ENCODE assay signal across 8 cellular contexts in genomic region chr11:57321996-57322880, GRCh38. TPM values are rescaled to one million over a fixed set of nuclear protein-coding genes. Genes with fewer than 3 reads are reported as not detected.
DNase-seq lines count a peak whose midpoint lies in the region; ATAC-seq and FAIRE-seq lines count a peak whose summit lies in the region.

No MANE protein-coding gene starts in this region.

- peak overlapping the region; percentile 77 for H3K27ac ChIP-seq in neuronal stem cell (replicated peaks; ENCODE audit: low read length)

- H3K4me1 Mint-ChIP-seq in IgD-negative memory B cell: peaks cover 15 to 24% (median 17%) of the 10 kb centered on the region in 3 donors
- peaks cover 47% of the 10 kb centered on the region for H3K4me1 Mint-ChIP-seq in activated T-helper 17 cell treated with anti-CD3 and anti-CD28 coated beads, Interleukin-2, amount 50 U/mL, for 72 hours

- H2BK120ac ChIP-seq in neuronal stem cell (ENCODE audit: low read depth, low read length): no peak overlapping the region

- H2AFZ ChIP-seq in neuronal stem cell (ENCODE audit: low read length): peak overlapping the region; percentile 25

- H3K9me3 Mint-ChIP-seq in IgD-negative memory B cell: no peaks in the 10 kb centered on the region
- no peaks in the 10 kb centered on the region for H3K9me3 Mint-ChIP-seq in activated T-helper 17 cell treated with anti-CD3 and anti-CD28 coated beads, Interleukin-2, amount 50 U/mL, for 72 hours

- H2AK5ac ChIP-seq in neuronal stem cell (ENCODE audit: low read depth, low read length): no peak overlapping the region

- no peak for FAIRE-seq in frontal cortex (lab: Jason Lieb, UNC)

- no peak overlapping the region for H3K14ac ChIP-seq in neuronal stem cell (ENCODE audit: low read length)

- peak; percentile 84 for DNase-seq in DMS 273 (lab: John Stamatoyannopoulos, UW; ENCODE audit: unreplicated experiment)
- DNase-seq in frontal cortex (ENCODE audit: low spot score in 2 of 2): peak; percentile 76 to 86
- peak; percentile 59 for DNase-seq in neuronal stem cell (ENCODE audit: low spot score)
- DNase-seq in GF-D8 (lab: John Stamatoyannopoulos, UW): no peak
- DNase-seq in NOMO-1 (lab: John Stamatoyannopoulos, UW; ENCODE audit: unreplicated experiment in 2 of 2): no peak

- H3K4me3 ChIP-seq in neuronal stem cell (ENCODE audit: low read length in 2 of 2): peak overlapping the region in 1 of 2 donors; percentile 72

- no peak overlapping the region for H4K8ac ChIP-seq in neuronal stem cell (ENCODE audit: low read depth, low read length)

- peak overlapping the region; percentile 32 to 89 (median 33) for H3K27ac Mint-ChIP-seq in IgD-negative memory B cell
- peak overlapping the region; percentile 0 for H3K27ac Mint-ChIP-seq in activated T-helper 17 cell treated with anti-CD3 and anti-CD28 coated beads, Interleukin-2, amount 50 U/mL, for 72 hours

- H3K9me3 ChIP-seq in neuronal stem cell (replicated peaks in 1 of 2; ENCODE audit: control insufficient read depth in 2 of 2, insufficient read depth in 1 of 2, low read depth in 1 of 2, low read length in 2 of 2): no peaks in the 10 kb centered on the region

- H3K9ac ChIP-seq in neuronal stem cell (ENCODE audit: low read depth, low read length, poor library complexity): peak overlapping the region; percentile 15

- peak overlapping the region; percentile 43 for H2BK15ac ChIP-seq in neuronal stem cell (ENCODE audit: low read length)

- H3K36me3 Mint-ChIP-seq in IgD-negative memory B cell: peaks cover 2% of the 10 kb centered on the region
- peaks cover 34% of the 10 kb centered on the region for H3K36me3 Mint-ChIP-seq in activated T-helper 17 cell treated with anti-CD3 and anti-CD28 coated beads, Interleukin-2, amount 50 U/mL, for 72 hours (ENCODE audit: low read depth)

- peaks cover 15% of the 10 kb centered on the region for H3K79me1 ChIP-seq in neuronal stem cell (ENCODE audit: low read depth, low read length)

- ATAC-seq in activated T-helper 17 cell treated with anti-CD3 and anti-CD28 coated beads, Interleukin-2, amount 50 U/mL, for 72 hours (replicated peaks): no peak
- no peak for ATAC-seq in HG02938 (IDR thresholded peaks at IDR 0.05; ENCODE audit: unreplicated experiment)

- H3K4me1 ChIP-seq in neuronal stem cell (ENCODE audit: control insufficient read depth in 2 of 2, insufficient read depth in 1 of 2, low read depth in 1 of 2, low read length in 2 of 2): peaks cover 21 to 30% of the 10 kb centered on the region in 2 donors

- H3K4ac ChIP-seq in neuronal stem cell (ENCODE audit: low read length): no peak overlapping the region

- no peaks in the 10 kb centered on the region for H3K27me3 ChIP-seq in neuronal stem cell (ENCODE audit: control insufficient read depth in 3 of 3, insufficient read depth in 3 of 3, low read depth in 1 of 3, low read length in 3 of 3)

- H3K36me3 ChIP-seq in neuronal stem cell (replicated peaks in 1 of 2; ENCODE audit: control insufficient read depth in 2 of 2, insufficient read depth in 2 of 2, low read length in 2 of 2): peaks cover 37 to 60% of the 10 kb centered on the region in 2 donors

- no peak overlapping the region for H2BK12ac ChIP-seq in neuronal stem cell (ENCODE audit: low read length)

- peak overlapping the region in 2 of 4 donors; percentile 45 to 93 for H3K4me3 Mint-ChIP-seq in IgD-negative memory B cell
- H3K4me3 Mint-ChIP-seq in activated T-helper 17 cell treated with anti-CD3 and anti-CD28 coated beads, Interleukin-2, amount 50 U/mL, for 72 hours: peak overlapping the region; percentile 88

- peak overlapping the region; percentile 64 for H3K18ac ChIP-seq in neuronal stem cell (ENCODE audit: low read length)

- no peak overlapping the region for H4K91ac ChIP-seq in neuronal stem cell (ENCODE audit: low read depth, low read length, poor library complexity)

- peaks cover 2% of the 10 kb centered on the region for H3K27me3 Mint-ChIP-seq in IgD-negative memory B cell
- no peaks in the 10 kb centered on the region for H3K27me3 Mint-ChIP-seq in activated T-helper 17 cell treated with anti-CD3 and anti-CD28 coated beads, Interleukin-2, amount 50 U/mL, for 72 hours

- H2BK5ac ChIP-seq in neuronal stem cell (ENCODE audit: low read length): no peak overlapping the region

- H3K4me2 ChIP-seq in neuronal stem cell (ENCODE audit: insufficient read depth, low read length, poor library complexity, severe bottlenecking): peak overlapping the region; percentile 39

- no CpG with 5 or more reads among the region's 14 CpGs for WGBS in neuronal stem cell (ENCODE audit: extremely low coverage in 2 of 2, insufficient read length in 2 of 2, insufficient replicate concordance in 1 of 2), 2 donors

- H3K23ac ChIP-seq in neuronal stem cell (ENCODE audit: low read depth, low read length, poor library complexity): no peak overlapping the region

RNA-seq across cellular contexts. Expression of gene TNKS1BP1, which starts 2.5 kb away (rescaled TPM):
- 5.5 TPM for polyA plus RNA-seq in IgD-negative memory B cell
- total RNA-seq in activated T-helper 17 cell treated with anti-CD3 and anti-CD28 coated beads, Interleukin-2, amount 50 U/mL, for 72 hours: 10 to 100 TPM in 1 of 2 donors, 1 to 10 TPM in 1; 4.1 to 13.6 TPM
- 20.0 TPM for total RNA-seq in frontal cortex
- polyA plus RNA-seq in neuronal stem cell (2013, experiment 1 of 2): 77.7 TPM
- 73.2 TPM for polyA plus RNA-seq in neuronal stem cell (2013, experiment 2 of 2)

RNA-seq across cellular contexts. Expression of gene SSRP1, which starts 13.5 kb away (rescaled TPM):
- polyA plus RNA-seq in IgD-negative memory B cell: 34.0 TPM
- 100 to 1,000 TPM in 1 of 2 donors, 10 to 100 TPM in 1; 92.1 to 171 TPM for total RNA-seq in activated T-helper 17 cell treated with anti-CD3 and anti-CD28 coated beads, Interleukin-2, amount 50 U/mL, for 72 hours
- 53.8 TPM for total RNA-seq in frontal cortex
- 208 TPM for polyA plus RNA-seq in neuronal stem cell (2013, experiment 1 of 2)
- 198 TPM for polyA plus RNA-seq in neuronal stem cell (2013, experiment 2 of 2)

RNA-seq across cellular contexts. Expression of gene P2RX3, which starts 15.9 kb away (rescaled TPM):
- not detected for polyA plus RNA-seq in IgD-negative memory B cell
- not detected for total RNA-seq in activated T-helper 17 cell treated with anti-CD3 and anti-CD28 coated beads, Interleukin-2, amount 50 U/mL, for 72 hours
- total RNA-seq in frontal cortex: not detected
- 2.9 TPM for polyA plus RNA-seq in neuronal stem cell (2013, experiment 1 of 2)
- 2.7 TPM for polyA plus RNA-seq in neuronal stem cell (2013, experiment 2 of 2)

RNA-seq across cellular contexts. Expression of gene PRG3, which starts 58.7 kb away (rescaled TPM):
- not detected for polyA plus RNA-seq in IgD-negative memory B cell
- total RNA-seq in activated T-helper 17 cell treated with anti-CD3 and anti-CD28 coated beads, Interleukin-2, amount 50 U/mL, for 72 hours: not detected
- not detected for total RNA-seq in frontal cortex
- not detected for polyA plus RNA-seq in neuronal stem cell (2013, experiment 1 of 2)
- not detected for polyA plus RNA-seq in neuronal stem cell (2013, experiment 2 of 2)

Comparison
In these comparisons a context has a peak if more than half of its experiments do, and no peak if none do; other contexts are left out.
1. DNase-seq: peak in DMS 273 (single experiment), frontal cortex (2 of 2) and neuronal stem cell (single experiment); none in GF-D8 (single experiment) and NOMO-1 (0 of 2).